ENCODE assay signal across 22 cellular contexts in genomic region chr7:44522315-44522714, GRCh38. TPM values are rescaled to one million over a fixed set of nuclear protein-coding genes. Genes with fewer than 3 reads are reported as not detected.
"Had no signal": no experiment of that assay in that cellular context is flagged by ENCODE, and none has a peak within 500 bp of the region (broad histone marks: within the 10 kb centered on the region; RNA-seq: fewer than 3 reads in every experiment).

No MANE protein-coding gene starts in this region.

- H3K9me3 ChIP-seq: SJCRH30 had no signal

- H3K4me1 ChIP-seq: SJCRH30 had no signal

- DNase-seq: Karpas-422, KG1, MG63, NCI-H1092, NCI-H1105 treated with DMSO at 0.1 percent for 48 hours, NCI-H1417 treated with DMSO at 0.1 percent for 48 hours, NCI-H146, NCI-H1694 treated with DMSO at 0.1 percent for 48 hours, NCI-H1930, NCI-H2081, NCI-H2171, NCI-H226, NCI-H446, NCI-H510A, NCI-H524 treated with DMSO at 0.1 percent for 48 hours, NCI-H69, NCI-H774, PC-3, SHP77 treated with DMSO at 0.1 percent for 48 hours, SJCRH30 had no signal

- H3K4me3 ChIP-seq: MG63, SJCRH30 had no signal

- H3K27me3 ChIP-seq: MG63 had no signal

- H3K27ac ChIP-seq: HL-60, RWPE1, SJCRH30 had no signal

- H3K36me3 ChIP-seq: MG63, SJCRH30 had no signal

RNA-seq across cellular contexts. Expression of gene NPC1L1, which starts 18.8 kb away (rescaled TPM):
- total RNA-seq: SJCRH30 had no signal
